ENCODE assay signal across 22 cellular contexts in the genomic region with DNA sequence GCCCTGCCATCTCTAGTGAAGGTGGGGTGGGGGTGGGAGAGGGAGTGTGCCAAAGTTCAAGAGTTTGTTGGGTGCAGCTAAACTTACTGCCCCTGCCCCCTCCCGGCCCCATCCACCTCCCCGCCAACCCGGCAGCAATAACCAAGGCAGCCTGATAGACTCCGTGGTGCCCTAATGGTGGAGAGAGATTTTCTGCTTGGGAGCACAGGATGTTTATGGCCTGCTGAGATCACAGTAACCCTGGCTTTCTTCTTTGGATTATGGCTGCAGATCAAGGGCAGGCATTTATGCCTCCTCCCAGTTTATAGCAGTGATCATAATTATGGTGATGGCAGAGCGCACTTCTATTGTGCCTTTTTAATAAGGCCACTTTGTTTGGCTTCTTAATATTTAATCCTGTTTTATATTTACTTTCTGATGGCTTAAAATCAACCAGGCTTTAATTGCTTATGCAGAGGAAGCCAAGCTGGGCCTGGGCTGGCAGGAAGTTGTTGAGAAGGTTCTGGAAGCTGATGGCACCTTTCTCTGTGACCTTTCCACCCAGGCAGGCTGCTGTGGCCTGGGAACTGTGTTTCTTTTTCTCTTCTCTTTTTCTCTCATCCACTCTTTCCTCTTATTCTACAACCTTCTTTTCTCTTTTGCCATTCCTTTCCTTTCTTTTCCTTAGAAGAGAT.
DNase-seq lines count a peak whose midpoint lies in the region; ATAC-seq, FAIRE-seq and TF ChIP-seq lines count a peak whose summit lies in the region.
"Had no signal": no experiment of that assay in that cellular context is flagged by ENCODE, and none has a peak within 500 bp of the region (broad histone marks: within the 10 kb centered on the region; RNA-seq: fewer than 3 reads in every experiment).

No MANE protein-coding gene starts in this region.

- H3K9me3 ChIP-seq in HEK293 (ENCODE audit: control insufficient read depth, insufficient read depth, low read depth, low read length) (no peaks in the 10 kb centered on the region), mucosa of descending colon (no peaks in the 10 kb centered on the region), small intestine (ENCODE audit: control insufficient read depth, low read depth) (no peaks in the 10 kb centered on the region)
- H3K9me3 ChIP-seq: A549, BLaER1, SJCRH30 had no signal

- no peak overlapping the region for H3K4me3 Mint-ChIP-seq in brain
- H3K4me3 Mint-ChIP-seq: CD4-positive, alpha-beta memory T cell; GM23338 had no signal

- H3K4me1 Mint-ChIP-seq in brain: peaks cover 27% of the 10 kb centered on the region
- H3K4me1 Mint-ChIP-seq: CD4-positive, alpha-beta memory T cell had no signal

- CTCF ChIA-PET in HEK293 (lab: Yijun Ruan, JAX): interaction anchor here (0.7 to 1.3 kb wide), 2 partner anchors 45 to 221 kb away, joined by 3 to 4 read pairs; no protein-coding TSS in a partner anchor

- peaks cover 4% of the 10 kb centered on the region for H3K36me3 Mint-ChIP-seq in brain
- H3K36me3 Mint-ChIP-seq: CD4-positive, alpha-beta memory T cell had no signal

- no peaks in the 10 kb centered on the region for H3K27me3 ChIP-seq in small intestine (ENCODE audit: control insufficient read depth in 2 of 2, insufficient read depth in 2 of 2, low read length in 2 of 2)
- H3K27me3 ChIP-seq: BLaER1 had no signal

- ATAC-seq in mucosa of descending colon: peak; percentile 69
- ATAC-seq in HG03095 (IDR thresholded peaks at IDR 0.05; ENCODE audit: unreplicated experiment): no peak
- ATAC-seq in HG03571 (IDR thresholded peaks at IDR 0.05; ENCODE audit: unreplicated experiment): no peak
- ATAC-seq: A549, GM23338 had no signal

- H3K27ac ChIP-seq in HEK293 (ENCODE audit: extremely low read depth, low read depth, low read length): no peak overlapping the region
- H3K27ac ChIP-seq in small intestine (ENCODE audit: low read depth in 1 of 2, low read length in 1 of 2): peak overlapping the region in 1 of 2 donors; percentile 8
- H3K27ac ChIP-seq: A549, BLaER1, SJCRH30 had no signal

- POLR2A ChIA-PET in HEK293 (lab: Yijun Ruan, JAX): no interaction called here

- H3K4me3 ChIP-seq in HEK293 (ENCODE audit: low read depth, low read length): no peak overlapping the region
- H3K4me3 ChIP-seq in mucosa of descending colon: no peak overlapping the region
- H3K4me3 ChIP-seq in small intestine (ENCODE audit: low read depth in 1 of 2, low read length in 2 of 2): no peak overlapping the region
- H3K4me3 ChIP-seq: A549, BLaER1, GM23338, SJCRH30 had no signal

- H3K36me3 ChIP-seq in HEK293 (ENCODE audit: control insufficient read depth in 2 of 2, insufficient read depth in 1 of 2, low read length in 2 of 2) (no peaks in the 10 kb centered on the region), mucosa of descending colon (ENCODE audit: low read depth) (no peaks in the 10 kb centered on the region), small intestine (ENCODE audit: control insufficient read depth in 2 of 2, insufficient read depth in 2 of 2, low read length in 2 of 2) (no peaks in the 10 kb centered on the region)
- H3K36me3 ChIP-seq: BLaER1, SJCRH30 had no signal

- H3K4me1 ChIP-seq in HEK293 (ENCODE audit: control insufficient read depth, insufficient read depth, low read length): peaks cover 2% of the 10 kb centered on the region; the same call in 1 of the 2 replicates
- no peaks in the 10 kb centered on the region for H3K4me1 ChIP-seq in mucosa of descending colon (ENCODE audit: low read depth)
- peaks cover 0 to 4% of the 10 kb centered on the region in 2 donors for H3K4me1 ChIP-seq in small intestine (ENCODE audit: control insufficient read depth in 2 of 2, insufficient read depth in 1 of 2, low read depth in 1 of 2, low read length in 1 of 2)
- H3K4me1 ChIP-seq: A549, BLaER1, SJCRH30 had no signal

- no peaks in the 10 kb centered on the region for H3K27me3 Mint-ChIP-seq in brain

- H3K9me3 Mint-ChIP-seq in brain: peaks cover 0 to 6% (median 0%) of the 10 kb centered on the region in 5 experiments
- H3K9me3 Mint-ChIP-seq: CD4-positive, alpha-beta memory T cell; GM23338 had no signal

- TF ChIP-seq CTCF in HEK293 (tag by site-specific recombination; IDR thresholded peaks at IDR 0.05): no peak
- TF ChIP-seq CTCF in brain (conservative IDR thresholded peaks at IDR 0.05): no peak
- TF ChIP-seq CTCF in mucosa of descending colon (IDR thresholded peaks at IDR 0.05): no peak

- intact Hi-C loops in mucosa of descending colon (cut with DNase I, micrococcal nuclease): no loop called here

- DNase-seq in mucosa of descending colon (peak in 1 of 3 donors; percentile 47), small intestine (peak; percentile 62)
- no peak for DNase-seq in effector CD8-positive, alpha-beta T cell (lab: John Stamatoyannopoulos, UW)
- DNase-seq: Calu3; CD4-positive, alpha-beta memory T cell; DMS53; EL; HCEC 1CT; KG1; NCI-H1436; NCI-H2029; NCI-H345; NCI-H524 treated with DMSO at 0.1 percent for 48 hours; SJCRH30 had no signal

- WGBS in small intestine, 3 donors: 14 to 62% (median 39%) methylated on average over 5 of the region's 5 CpGs

- FAIRE-seq in small intestine (lab: Jason Lieb, UNC): no peak
- FAIRE-seq: A549, GM12891 had no signal

- peak overlapping the region in 3 of 5 experiments; percentile 21 to 73 (median 24) for H3K27ac Mint-ChIP-seq in brain
- H3K27ac Mint-ChIP-seq: CD4-positive, alpha-beta memory T cell; GM23338 had no signal

TF ChIP-seq in HEK293, 187 proteins besides CTCF, POLR2A, EP300 and RAD21 (continues in another document):
- no peak for TF ChIP-seq ZNF354C (tag by site-specific recombination; IDR thresholded peaks at IDR 0.05; ENCODE audit: borderline replicate concordance, low read depth)
- no peak for TF ChIP-seq ZNF24 (tag by site-specific recombination; IDR thresholded peaks at IDR 0.05)
- TF ChIP-seq ZBTB21 (tag by site-specific recombination; IDR thresholded peaks at IDR 0.05): no peak
- no peak for TF ChIP-seq ZNF549 (tag by site-specific recombination; IDR thresholded peaks at IDR 0.05)
- no peak for TF ChIP-seq PRDM10 (tag by site-specific recombination; IDR thresholded peaks at IDR 0.05)
- no peak for TF ChIP-seq ZNF174 (tag by site-specific recombination; IDR thresholded peaks at IDR 0.05)
- TF ChIP-seq ZNF830 (tag by site-specific recombination; IDR thresholded peaks at IDR 0.05; ENCODE audit: low read depth): no peak
- no peak for TF ChIP-seq ZNF23 (tag by site-specific recombination; IDR thresholded peaks at IDR 0.05; ENCODE audit: borderline replicate concordance)
- 0 out of 2 replicates have a peak, but pooled peaks have one; percentile 36 for TF ChIP-seq ZNF580 (tag by site-specific recombination; IDR thresholded peaks at IDR 0.05)
- peak; percentile 93 for TF ChIP-seq ZSCAN30 (tag by site-specific recombination; IDR thresholded peaks at IDR 0.05)
- TF ChIP-seq SP7 (tag by site-specific recombination; IDR thresholded peaks at IDR 0.05): peak; percentile 48
- TF ChIP-seq GLIS2 (tag by site-specific recombination; IDR thresholded peaks at IDR 0.05): no peak
- no peak for TF ChIP-seq HOXA7 (CRISPR knock-in tag; IDR thresholded peaks at IDR 0.05; ENCODE audit: borderline replicate concordance)
- TF ChIP-seq GFI1B (tag by site-specific recombination; IDR thresholded peaks at IDR 0.05): no peak
- no peak for TF ChIP-seq ZNF785 (tag by site-specific recombination; IDR thresholded peaks at IDR 0.05)
- peak; percentile 88 for TF ChIP-seq ZIC2 (tag by site-specific recombination; IDR thresholded peaks at IDR 0.05)
- TF ChIP-seq ZNF561 (tag by site-specific recombination; IDR thresholded peaks at IDR 0.05; ENCODE audit: borderline replicate concordance): no peak
- no peak for TF ChIP-seq ZSCAN18 (tag by site-specific recombination; IDR thresholded peaks at IDR 0.05)
- peak; percentile 95 for TF ChIP-seq TCF7L2 (IDR thresholded peaks at IDR 0.05; ENCODE audit: borderline replicate concordance, low read depth, low read length)
